ENCODE assay signal across 8 cellular contexts in the genomic region with DNA sequence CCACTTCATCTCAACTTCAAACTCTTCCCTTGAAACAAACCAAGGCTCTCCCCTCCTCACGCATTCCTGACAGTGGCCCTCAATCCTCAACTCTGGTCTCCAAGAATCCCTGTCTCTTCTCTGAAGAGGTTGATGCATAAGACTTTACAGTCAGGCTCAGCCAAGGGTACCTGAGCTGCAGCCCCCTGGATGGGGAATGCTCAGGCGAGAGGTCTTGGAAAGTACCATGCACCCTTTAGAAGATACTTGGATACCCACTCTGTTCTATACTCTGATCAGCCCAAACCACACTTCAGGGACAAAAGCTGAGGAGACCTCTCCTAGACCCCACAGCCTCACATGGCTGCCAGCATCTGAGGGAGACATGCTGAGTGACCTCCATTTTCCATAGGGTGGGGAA. TPM values are rescaled to one million over a fixed set of nuclear protein-coding genes. Genes with fewer than 3 reads are reported as not detected.
"Had no signal": no experiment of that assay in that cellular context is flagged by ENCODE, and none has a peak within 500 bp of the region (broad histone marks: within the 10 kb centered on the region; RNA-seq: fewer than 3 reads in every experiment).

No MANE protein-coding gene starts in this region.

- H3K4me2 ChIP-seq: GM23338 had no signal

- H3K4me3 ChIP-seq: GM23338 had no signal

- H3K27ac ChIP-seq: HL-60 had no signal

- DNase-seq: HCEC 1CT had no signal

RNA-seq across cellular contexts. Expression of a gene that starts 0.5 kb away (rescaled TPM):
- total RNA-seq: GM23338, H1, H9, HepG2, HT1080 had no signal
- polyA plus RNA-seq: GM23338, H1, HepG2, IgD-negative memory B cell had no signal

RNA-seq across cellular contexts. Expression of a gene that starts 35.4 kb away (rescaled TPM):
- total RNA-seq: GM23338, H1, H9, HepG2, HT1080 had no signal
- polyA plus RNA-seq: GM23338, H1, HepG2, IgD-negative memory B cell had no signal

RNA-seq across cellular contexts. Expression of a gene that starts 44.4 kb away (rescaled TPM):
- total RNA-seq: GM23338, H1, H9, HT1080 had no signal
- polyA plus RNA-seq: GM23338, H1 had no signal

RNA-seq across cellular contexts. Expression of a gene that starts 53.8 kb away (rescaled TPM):
- total RNA-seq: GM23338, H1, H9, HepG2, HT1080 had no signal
- polyA plus RNA-seq: H1, HepG2, IgD-negative memory B cell had no signal
